In the genomic region with DNA sequence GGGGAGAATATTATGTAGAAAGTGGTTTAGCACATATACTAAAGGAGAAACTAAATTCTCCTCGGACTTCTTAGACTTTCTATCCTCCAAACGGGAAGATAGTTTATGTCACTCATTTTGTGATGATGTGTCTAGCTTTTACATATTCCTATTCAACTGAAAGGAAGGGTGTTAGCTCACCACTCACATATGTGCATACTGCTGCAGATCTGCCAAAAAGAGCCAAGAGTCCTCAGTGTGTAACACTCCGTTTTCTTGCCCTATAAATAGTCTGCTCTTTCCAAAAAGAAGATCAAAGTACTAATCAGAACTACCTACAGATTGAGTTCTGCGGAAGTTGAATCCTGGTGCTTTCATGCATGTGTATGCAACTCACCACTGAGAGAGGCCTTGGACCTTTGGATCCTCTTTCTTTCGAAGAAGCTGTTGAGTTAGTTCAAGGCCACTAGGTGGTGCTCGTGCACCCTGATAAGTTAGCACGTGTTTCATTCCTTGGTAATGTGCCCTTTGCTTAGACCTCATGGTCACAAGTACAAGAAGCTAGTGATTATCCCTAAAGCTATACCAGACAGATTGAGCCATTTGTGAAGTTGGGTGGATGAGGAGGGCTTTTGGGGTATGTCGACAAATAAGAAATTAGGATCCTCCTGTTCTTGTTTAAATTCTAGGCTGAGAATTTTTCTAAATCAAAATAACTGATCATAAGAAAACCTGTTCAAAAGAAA, we compare ENCODE assay signal across 8 cellular contexts. TPM values are rescaled to one million over a fixed set of nuclear protein-coding genes. Genes with fewer than 3 reads are reported as not detected.
DNase-seq lines count a peak whose midpoint lies in the region; ATAC-seq lines count a peak whose summit lies in the region.

No MANE protein-coding gene starts in this region.

- peak overlapping the region in 5 of 10 donors; percentile 5 to 85 (median 67) for H3K27ac Mint-ChIP-seq in naive thymus-derived CD8-positive, alpha-beta T cell

- no peaks in the 10 kb centered on the region for H3K27me3 Mint-ChIP-seq in naive thymus-derived CD8-positive, alpha-beta T cell

- DNase-seq in DMS79 treated with DMSO at 0.1 percent for 48 hours (lab: John Stamatoyannopoulos, UW) (peak; percentile 80), KG1 (lab: John Stamatoyannopoulos, UW) (peak; percentile 86), OCI-M2 (lab: John Stamatoyannopoulos, UW; ENCODE audit: unreplicated experiment) (peak; percentile 12), activated T-cell treated with anti-CD3 and anti-CD28 coated beads for 24 hours (ENCODE audit: low read depth) (peak; percentile 64)
- DNase-seq in naive thymus-derived CD8-positive, alpha-beta T cell, result peak; percentile 56 to 87 (median 70)
- peak; percentile 33 to 79 (median 62) for DNase-seq in stimulated activated naive CD4-positive, alpha-beta T cell (lab: John Stamatoyannopoulos, UW)

- peaks cover 0 to 9% (median 0%) of the 10 kb centered on the region in 3 donors for H3K36me3 Mint-ChIP-seq in naive thymus-derived CD8-positive, alpha-beta T cell

- no peaks in the 10 kb centered on the region for H3K9me3 Mint-ChIP-seq in naive thymus-derived CD8-positive, alpha-beta T cell

- ATAC-seq in GM21723 (IDR thresholded peaks at IDR 0.05; ENCODE audit: unreplicated experiment) (peak; percentile 96), esophagus mucosa (peak; percentile 93)
- ATAC-seq in naive thymus-derived CD8-positive, alpha-beta T cell, result peak; percentile 89 to 97

- POLR2A ChIA-PET in naive thymus-derived CD8-positive, alpha-beta T cell (lab: Charles Lee), result interaction anchor here (0.5 to 3.5 kb wide), 6 partner anchors 9 to 166 kb away, joined by 3 to 31 read pairs (median 7); no protein-coding TSS in a partner anchor

- H3K4me1 Mint-ChIP-seq in naive thymus-derived CD8-positive, alpha-beta T cell, result peaks cover 5 to 11% (median 8%) of the 10 kb centered on the region in 4 donors

- H3K4me3 Mint-ChIP-seq in naive thymus-derived CD8-positive, alpha-beta T cell, result no peak overlapping the region

RNA-seq across cellular contexts. Expression of a gene that starts 14.1 kb away (rescaled TPM):
- 12.0 TPM for total RNA-seq in esophagus mucosa
- 10 to 100 TPM; 33.7 to 37.6 TPM for total RNA-seq in naive thymus-derived CD8-positive, alpha-beta T cell
- 10 to 100 TPM; 10.9 to 20.6 (median 17.6) TPM for polyA plus RNA-seq in naive thymus-derived CD8-positive, alpha-beta T cell

RNA-seq across cellular contexts. Expression of a gene that starts 43.1 kb away (rescaled TPM):
- 48.2 TPM for total RNA-seq in esophagus mucosa
- 10 to 100 TPM; 39.7 to 44.9 TPM for total RNA-seq in naive thymus-derived CD8-positive, alpha-beta T cell
- 10 to 100 TPM; 46.6 to 55.1 (median 48.2) TPM for polyA plus RNA-seq in naive thymus-derived CD8-positive, alpha-beta T cell

Comparison
In these comparisons a context has a peak if more than half of its experiments do, and no peak if none do; other contexts are left out.
1. Peak in every context shown above with its lines: DNase-seq and ATAC-seq.
2. DNase-seq: peak in every context shown above with its lines; median percentile 86 in KG1; 80 in DMS79 treated with DMSO at 0.1 percent for 48 hours; 70 in naive thymus-derived CD8-positive, alpha-beta T cell; 64 in activated T-cell treated with anti-CD3 and anti-CD28 coated beads for 24 hours; 62 in stimulated activated naive CD4-positive, alpha-beta T cell; 12 in OCI-M2.